In genomic region chr17:7296189-7296861, GRCh38 we compare ENCODE assay signal across 1 cellular context.
A peak's percentile ranks its signal among the peaks of the same experiment; 100 is the strongest.
TF ChIP-seq lines count a peak whose summit lies in the region.

No MANE protein-coding gene starts in this region.

TF ChIP-seq in SK-N-SH, 30 proteins besides CTCF, POLR2A, EP300 and RAD21:
- TF ChIP-seq TCF12 (IDR thresholded peaks at IDR 0.05) = peak; percentile 17; the same call in 1 of the 2 replicates
- TF ChIP-seq USF1 (IDR thresholded peaks at IDR 0.05; ENCODE audit: borderline replicate concordance, low read depth) = peak; percentile 68; the same call in 1 of the 2 replicates
- TF ChIP-seq MEF2A (IDR thresholded peaks at IDR 0.05; ENCODE audit: borderline replicate concordance, low read depth) = no peak
- TF ChIP-seq IRF3 (IDR thresholded peaks at IDR 0.05; ENCODE audit: low read depth, low read length) = no peak
- TF ChIP-seq POLR2AphosphoS5 (IDR thresholded peaks at IDR 0.05; ENCODE audit: low read depth, low read length) = no peak
- no peak for TF ChIP-seq FOSL2 (IDR thresholded peaks at IDR 0.05; ENCODE audit: borderline replicate concordance, low read depth)
- TF ChIP-seq NFIC (IDR thresholded peaks at IDR 0.05; ENCODE audit: borderline replicate concordance) = no peak
- TF ChIP-seq FOXJ3 (CRISPR knock-in tag; IDR thresholded peaks at IDR 0.05) = no peak
- TF ChIP-seq YY1 (IDR thresholded peaks at IDR 0.05; ENCODE audit: low read depth) = no peak
- TF ChIP-seq FOXM1 (IDR thresholded peaks at IDR 0.05; ENCODE audit: low read depth) = peak; percentile 40; the same call in 1 of the 2 replicates
- TF ChIP-seq TAF1 (IDR thresholded peaks at IDR 0.05; ENCODE audit: borderline replicate concordance, low read depth, low read length) = no peak
- 0 out of 2 replicates have a peak, but pooled peaks have one; percentile 79 for TF ChIP-seq SIN3A (IDR thresholded peaks at IDR 0.05; ENCODE audit: borderline replicate concordance, low read depth, low read length)
- TF ChIP-seq ELF1 (IDR thresholded peaks at IDR 0.05) = 0 out of 2 replicates have a peak, but pooled peaks have one; percentile 15
- TF ChIP-seq GATA2 (CRISPR knock-in tag; IDR thresholded peaks at IDR 0.05) = no peak
- no peak for TF ChIP-seq RXRA (IDR thresholded peaks at IDR 0.05; ENCODE audit: borderline replicate concordance, low read depth)
- TF ChIP-seq GABPA (IDR thresholded peaks at IDR 0.05; ENCODE audit: low read depth) = no peak
- TF ChIP-seq NRF1 (IDR thresholded peaks at IDR 0.05; ENCODE audit: low read depth, low read length) = no peak
- no peak for TF ChIP-seq CHD2 (IDR thresholded peaks at IDR 0.05; ENCODE audit: low read length, partially characterized antibody)
- no peak for TF ChIP-seq ZBTB33 (IDR thresholded peaks at IDR 0.05; ENCODE audit: borderline replicate concordance, low read depth)
- TF ChIP-seq PBX3 (IDR thresholded peaks at IDR 0.05) = no peak
- TF ChIP-seq USF2 (IDR thresholded peaks at IDR 0.05; ENCODE audit: borderline replicate concordance, low read depth, low read length) = no peak
- TF ChIP-seq REST (IDR thresholded peaks at IDR 0.05; ENCODE audit: low read depth, low read length) = no peak
- TF ChIP-seq RCOR1 (IDR thresholded peaks at IDR 0.05; ENCODE audit: low read length) = no peak
- no peak for TF ChIP-seq JUND (IDR thresholded peaks at IDR 0.05)
- TF ChIP-seq EZH2phosphoT487 (IDR thresholded peaks at IDR 0.05; ENCODE audit: borderline replicate concordance, low read depth) = no peak
- TF ChIP-seq SMC3 (IDR thresholded peaks at IDR 0.05; ENCODE audit: low read depth, low read length) = peak; percentile 95
- TF ChIP-seq MXI1 (IDR thresholded peaks at IDR 0.05; ENCODE audit: low read depth, low read length) = peak; percentile 93
- no peak for TF ChIP-seq TEAD4 (IDR thresholded peaks at IDR 0.05; ENCODE audit: borderline replicate concordance, insufficient read depth)
- TF ChIP-seq RFX5 (IDR thresholded peaks at IDR 0.05; ENCODE audit: low read length) = no peak
- peak; percentile 94 for TF ChIP-seq MAX (IDR thresholded peaks at IDR 0.05; ENCODE audit: low read depth)
